ENCODE assay signal across 24 cellular contexts in the genomic region with DNA sequence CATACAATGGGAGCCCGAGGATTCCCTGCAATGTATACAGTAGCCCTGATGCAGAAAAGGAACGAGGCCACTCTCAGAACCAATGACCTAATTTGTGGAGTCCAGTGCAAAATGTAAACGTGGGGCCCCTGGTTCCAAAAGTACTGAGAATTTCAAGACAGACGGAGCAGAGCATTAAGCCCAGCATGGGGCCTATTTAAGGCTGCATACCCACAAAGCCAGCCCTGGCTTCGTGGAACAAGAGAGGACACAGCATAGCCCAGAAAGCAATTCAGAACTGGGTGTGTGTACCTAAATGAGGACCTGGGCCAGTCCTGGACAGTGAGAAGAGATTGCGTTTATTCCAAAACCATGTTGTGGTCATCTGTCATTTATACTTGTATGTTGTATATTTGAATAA. TPM values are rescaled to one million over a fixed set of nuclear protein-coding genes. Genes with fewer than 3 reads are reported as not detected.
DNase-seq lines count a peak whose midpoint lies in the region; ATAC-seq and TF ChIP-seq lines count a peak whose summit lies in the region.
"Had no signal": no experiment of that assay in that cellular context is flagged by ENCODE, and none has a peak within 500 bp of the region (broad histone marks: within the 10 kb centered on the region; RNA-seq: fewer than 3 reads in every experiment).

No MANE protein-coding gene starts in this region.

- H3K4me3 Mint-ChIP-seq in GM23338 = no peak overlapping the region
- no peak overlapping the region for H3K4me3 Mint-ChIP-seq in naive thymus-derived CD4-positive, alpha-beta T cell
- H3K4me3 Mint-ChIP-seq: CD14-positive monocyte; CD4-positive, alpha-beta memory T cell; CD4-positive, CD25-positive, alpha-beta regulatory T cell; CD8-positive, alpha-beta memory T cell had no signal

- no peak for TF ChIP-seq CTCF in GM23338 (conservative IDR thresholded peaks at IDR 0.05; ENCODE audit: low read depth in 2 of 2)

- POLR2A ChIA-PET in naive thymus-derived CD4-positive, alpha-beta T cell (lab: Charles Lee) = no interaction called here

- no peaks in the 10 kb centered on the region for H4K20me1 ChIP-seq in GM23338 (replicated peaks; ENCODE audit: insufficient read depth)
- H4K20me1 ChIP-seq: BLaER1 had no signal

- H3K36me3 ChIP-seq in GM23338 (ENCODE audit: insufficient read depth) = no peaks in the 10 kb centered on the region
- no peaks in the 10 kb centered on the region for H3K36me3 ChIP-seq in naive thymus-derived CD4-positive, alpha-beta T cell (ENCODE audit: control insufficient read depth in 2 of 3, insufficient read depth in 3 of 3, low read length in 3 of 3)
- H3K36me3 ChIP-seq: BE2C, BLaER1 had no signal

- H3K27ac Mint-ChIP-seq in GM23338 = no peak overlapping the region
- no peak overlapping the region for H3K27ac Mint-ChIP-seq in naive thymus-derived CD4-positive, alpha-beta T cell
- H3K27ac Mint-ChIP-seq: CD14-positive monocyte; CD4-positive, alpha-beta memory T cell; CD4-positive, CD25-positive, alpha-beta regulatory T cell; CD8-positive, alpha-beta memory T cell had no signal

- H3K9me3 ChIP-seq in naive thymus-derived CD4-positive, alpha-beta T cell (ENCODE audit: control insufficient read depth in 2 of 3, low read length in 3 of 3) = no peaks in the 10 kb centered on the region
- H3K9me3 ChIP-seq: BE2C had no signal

- DNase-seq in G401 (ENCODE audit: low spot score) (peak; percentile 65), GM23338 (ENCODE audit: low spot score) (no peak), cerebellum (ENCODE audit: low spot score) (peak; percentile 19), SHP77 (lab: John Stamatoyannopoulos, UW) (no peak), NCI-H69 (lab: John Stamatoyannopoulos, UW) (no peak)
- DNase-seq in naive thymus-derived CD4-positive, alpha-beta T cell = no peak
- DNase-seq: 8988T; ACHN; BE2C; CD4-positive, alpha-beta memory T cell; CD4-positive, CD25-positive, alpha-beta regulatory T cell; CD8-positive, alpha-beta memory T cell; COR-L47; DMS153; DMS53; DMS79; DND-41; EL; GF-D8 had no signal

- no peak for ATAC-seq in GM23338
- ATAC-seq in naive thymus-derived CD4-positive, alpha-beta T cell = no peak

- 0 out of 2 replicates have a peak, but pooled peaks cover 11% of the 10 kb centered on the region for H3K9me2 ChIP-seq in GM23338 (ENCODE audit: insufficient read depth)

- peak overlapping the region; percentile 84; the same call in 1 of the 2 replicates for H2AFZ ChIP-seq in GM23338

- H3K27me3 ChIP-seq in GM23338 (ENCODE audit: insufficient read depth) = no peaks in the 10 kb centered on the region
- H3K27me3 ChIP-seq in naive thymus-derived CD4-positive, alpha-beta T cell (ENCODE audit: control insufficient read depth in 2 of 2, insufficient read depth in 2 of 2, low read length in 2 of 2) = no peaks in the 10 kb centered on the region
- H3K27me3 ChIP-seq: BE2C, BLaER1 had no signal

- H3K4me3 ChIP-seq in GM23338 = no peak overlapping the region
- no peak overlapping the region for H3K4me3 ChIP-seq in naive thymus-derived CD4-positive, alpha-beta T cell (ENCODE audit: low read length)
- H3K4me3 ChIP-seq: BLaER1 had no signal

- H3K27me3 Mint-ChIP-seq in GM23338 (ENCODE audit: insufficient read depth, low read depth, poor library complexity) = peaks cover 1% of the 10 kb centered on the region
- H3K27me3 Mint-ChIP-seq in naive thymus-derived CD4-positive, alpha-beta T cell = peaks cover 0 to 30% (median 8%) of the 10 kb centered on the region in 5 donors

- intact Hi-C loops in naive thymus-derived CD4-positive, alpha-beta T cell (cut with micrococcal nuclease) = no loop called here

- peaks cover 31% of the 10 kb centered on the region for H3K4me1 Mint-ChIP-seq in GM23338
- H3K4me1 Mint-ChIP-seq in naive thymus-derived CD4-positive, alpha-beta T cell = no peaks in the 10 kb centered on the region
- H3K4me1 Mint-ChIP-seq: CD14-positive monocyte; CD4-positive, alpha-beta memory T cell; CD4-positive, CD25-positive, alpha-beta regulatory T cell; CD8-positive, alpha-beta memory T cell had no signal

- no peak overlapping the region for H3K4me2 ChIP-seq in GM23338
- H3K4me2 ChIP-seq: BLaER1 had no signal

- in situ Hi-C loops in G401 (cut with HindIII; ENCODE audit: low sequenced_read_pairs) = no loop called here

- H3K79me2 ChIP-seq in GM23338 (replicated peaks; ENCODE audit: insufficient read depth) = no peaks in the 10 kb centered on the region

- H3K36me3 Mint-ChIP-seq in GM23338 (ENCODE audit: low read depth) = no peaks in the 10 kb centered on the region
- no peaks in the 10 kb centered on the region for H3K36me3 Mint-ChIP-seq in naive thymus-derived CD4-positive, alpha-beta T cell
- H3K36me3 Mint-ChIP-seq: CD14-positive monocyte; CD4-positive, alpha-beta memory T cell; CD4-positive, CD25-positive, alpha-beta regulatory T cell had no signal

- CTCF ChIA-PET in naive thymus-derived CD4-positive, alpha-beta T cell (lab: Charles Lee) = no interaction called here

- H3K9me3 Mint-ChIP-seq in GM23338 = no peaks in the 10 kb centered on the region
- H3K9me3 Mint-ChIP-seq in naive thymus-derived CD4-positive, alpha-beta T cell = peaks cover 0 to 5% (median 0%) of the 10 kb centered on the region in 11 donors

- H3K27ac ChIP-seq in GM23338 (ENCODE audit: low read depth) = no peak overlapping the region
- no peak overlapping the region for H3K27ac ChIP-seq in naive thymus-derived CD4-positive, alpha-beta T cell (ENCODE audit: low read depth, low read length)
- H3K27ac ChIP-seq: BLaER1 had no signal

- H3K4me1 ChIP-seq in GM23338 (ENCODE audit: insufficient read depth) = peaks cover 20% of the 10 kb centered on the region
- H3K4me1 ChIP-seq in naive thymus-derived CD4-positive, alpha-beta T cell (ENCODE audit: control insufficient read depth in 2 of 2, insufficient read depth in 2 of 2, low read length in 2 of 2) = no peaks in the 10 kb centered on the region
- H3K4me1 ChIP-seq: BE2C, BLaER1 had no signal

- H3F3A ChIP-seq in GM23338 (replicated peaks; ENCODE audit: low read depth) = no peaks in the 10 kb centered on the region

TF ChIP-seq in GM23338, 12 proteins besides CTCF, POLR2A, EP300 and RAD21:
- TF ChIP-seq, protein P1, sequence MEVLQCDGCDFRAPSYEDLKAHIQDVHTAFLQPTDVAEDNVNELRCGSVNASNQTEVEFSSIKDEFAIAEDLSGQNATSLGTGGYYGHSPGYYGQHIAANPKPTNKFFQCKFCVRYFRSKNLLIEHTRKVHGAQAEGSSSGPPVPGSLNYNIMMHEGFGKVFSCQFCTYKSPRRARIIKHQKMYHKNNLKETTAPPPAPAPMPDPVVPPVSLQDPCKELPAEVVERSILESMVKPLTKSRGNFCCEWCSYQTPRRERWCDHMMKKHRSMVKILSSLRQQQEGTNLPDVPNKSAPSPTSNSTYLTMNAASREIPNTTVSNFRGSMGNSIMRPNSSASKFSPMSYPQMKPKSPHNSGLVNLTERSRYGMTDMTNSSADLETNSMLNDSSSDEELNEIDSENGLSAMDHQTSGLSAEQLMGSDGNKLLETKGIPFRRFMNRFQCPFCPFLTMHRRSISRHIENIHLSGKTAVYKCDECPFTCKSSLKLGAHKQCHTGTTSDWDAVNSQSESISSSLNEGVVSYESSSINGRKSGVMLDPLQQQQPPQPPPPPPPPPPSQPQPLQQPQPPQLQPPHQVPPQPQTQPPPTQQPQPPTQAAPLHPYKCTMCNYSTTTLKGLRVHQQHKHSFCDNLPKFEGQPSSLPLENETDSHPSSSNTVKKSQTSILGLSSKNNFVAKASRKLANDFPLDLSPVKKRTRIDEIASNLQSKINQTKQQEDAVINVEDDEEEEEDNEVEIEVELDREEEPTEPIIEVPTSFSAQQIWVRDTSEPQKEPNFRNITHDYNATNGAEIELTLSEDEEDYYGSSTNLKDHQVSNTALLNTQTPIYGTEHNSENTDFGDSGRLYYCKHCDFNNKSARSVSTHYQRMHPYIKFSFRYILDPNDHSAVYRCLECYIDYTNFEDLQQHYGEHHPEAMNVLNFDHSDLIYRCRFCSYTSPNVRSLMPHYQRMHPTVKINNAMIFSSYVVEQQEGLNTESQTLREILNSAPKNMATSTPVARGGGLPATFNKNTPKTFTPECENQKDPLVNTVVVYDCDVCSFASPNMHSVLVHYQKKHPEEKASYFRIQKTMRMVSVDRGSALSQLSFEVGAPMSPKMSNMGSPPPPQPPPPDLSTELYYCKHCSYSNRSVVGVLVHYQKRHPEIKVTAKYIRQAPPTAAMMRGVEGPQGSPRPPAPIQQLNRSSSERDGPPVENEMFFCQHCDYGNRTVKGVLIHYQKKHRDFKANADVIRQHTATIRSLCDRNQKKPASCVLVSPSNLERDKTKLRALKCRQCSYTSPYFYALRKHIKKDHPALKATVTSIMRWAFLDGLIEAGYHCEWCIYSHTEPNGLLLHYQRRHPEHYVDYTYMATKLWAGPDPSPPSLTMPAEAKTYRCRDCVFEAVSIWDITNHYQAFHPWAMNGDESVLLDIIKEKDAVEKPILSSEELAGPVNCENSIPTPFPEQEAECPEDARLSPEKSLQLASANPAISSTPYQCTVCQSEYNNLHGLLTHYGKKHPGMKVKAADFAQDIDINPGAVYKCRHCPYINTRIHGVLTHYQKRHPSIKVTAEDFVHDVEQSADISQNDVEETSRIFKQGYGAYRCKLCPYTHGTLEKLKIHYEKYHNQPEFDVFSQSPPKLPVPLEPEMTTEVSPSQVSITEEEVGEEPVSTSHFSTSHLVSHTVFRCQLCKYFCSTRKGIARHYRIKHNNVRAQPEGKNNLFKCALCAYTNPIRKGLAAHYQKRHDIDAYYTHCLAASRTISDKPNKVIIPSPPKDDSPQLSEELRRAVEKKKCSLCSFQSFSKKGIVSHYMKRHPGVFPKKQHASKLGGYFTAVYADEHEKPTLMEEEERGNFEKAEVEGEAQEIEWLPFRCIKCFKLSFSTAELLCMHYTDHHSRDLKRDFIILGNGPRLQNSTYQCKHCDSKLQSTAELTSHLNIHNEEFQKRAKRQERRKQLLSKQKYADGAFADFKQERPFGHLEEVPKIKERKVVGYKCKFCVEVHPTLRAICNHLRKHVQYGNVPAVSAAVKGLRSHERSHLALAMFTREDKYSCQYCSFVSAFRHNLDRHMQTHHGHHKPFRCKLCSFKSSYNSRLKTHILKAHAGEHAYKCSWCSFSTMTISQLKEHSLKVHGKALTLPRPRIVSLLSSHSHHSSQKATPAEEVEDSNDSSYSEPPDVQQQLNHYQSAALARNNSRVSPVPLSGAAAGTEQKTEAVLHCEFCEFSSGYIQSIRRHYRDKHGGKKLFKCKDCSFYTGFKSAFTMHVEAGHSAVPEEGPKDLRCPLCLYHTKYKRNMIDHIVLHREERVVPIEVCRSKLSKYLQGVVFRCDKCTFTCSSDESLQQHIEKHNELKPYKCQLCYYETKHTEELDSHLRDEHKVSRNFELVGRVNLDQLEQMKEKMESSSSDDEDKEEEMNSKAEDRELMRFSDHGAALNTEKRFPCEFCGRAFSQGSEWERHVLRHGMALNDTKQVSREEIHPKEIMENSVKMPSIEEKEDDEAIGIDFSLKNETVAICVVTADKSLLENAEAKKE (CRISPR knock-in tag; IDR thresholded peaks at IDR 0.05) = no peak
- TF ChIP-seq EZH2phosphoT487 (IDR thresholded peaks at IDR 0.05; ENCODE audit: unreplicated experiment) = no peak
- TF ChIP-seq ZNF114 (CRISPR knock-in tag; IDR thresholded peaks at IDR 0.05) = no peak

RNA-seq across cellular contexts. Expression of a gene that starts 55.2 kb away (rescaled TPM):
- total RNA-seq in G401 (2014; rRNA removed; shearing (Covaris generic)) = not detected in 2 replicates
- not detected in 2 replicates for total RNA-seq in GM23338 (2014; rRNA removed; shearing (Covaris generic))
- not detected in 2 replicates for polyA plus RNA-seq in GM23338 (2016; fragmentation: Nextera tagmentation; extraction: Ambion mirVana)
- not detected for total RNA-seq in cerebellum
- not detected for total RNA-seq in naive thymus-derived CD4-positive, alpha-beta T cell
- not detected for polyA plus RNA-seq in naive thymus-derived CD4-positive, alpha-beta T cell
- total RNA-seq: A673; CD4-positive, alpha-beta memory T cell; CD4-positive, CD25-positive, alpha-beta regulatory T cell; CD8-positive, alpha-beta memory T cell; Daoy had no signal
- polyA plus RNA-seq: AG04450; CD14-positive monocyte; CD4-positive, alpha-beta memory T cell; CD4-positive, CD25-positive, alpha-beta regulatory T cell; CD8-positive, alpha-beta memory T cell had no signal

Comparison
In these comparisons a context has a peak if more than half of its experiments do, and no peak if none do; other contexts are left out.
1. DNase-seq: peak in G401 (single experiment) and cerebellum (single experiment); none in GM23338 (single experiment), naive thymus-derived CD4-positive, alpha-beta T cell (0 of 9), SHP77 (0 of 2) and NCI-H69 (single experiment).